Comparison of ENCODE assay signal across 1 cellular context in genomic region chr2:173965372-173966025, GRCh38.
TF ChIP-seq lines count a peak whose summit lies in the region.

SP3 (minus strand) TSS chr2:173965373; CDS start chr2:173965171, 202 bp downstream.

TF ChIP-seq in H1, 55 proteins besides CTCF, POLR2A, EP300 and RAD21:
- TF ChIP-seq CBX5 (IDR thresholded peaks at IDR 0.05; ENCODE audit: low read depth, low read length) = no peak
- no peak for TF ChIP-seq RFX5 (IDR thresholded peaks at IDR 0.05; ENCODE audit: borderline replicate concordance, low read depth, low read length)
- TF ChIP-seq ZNF274 (IDR thresholded peaks at IDR 0.05; ENCODE audit: borderline replicate concordance, extremely low read depth, low read length) = no peak
- TF ChIP-seq GTF2F1 (IDR thresholded peaks at IDR 0.05; ENCODE audit: borderline replicate concordance, low read depth, low read length) = no peak
- TF ChIP-seq SRF (IDR thresholded peaks at IDR 0.05; ENCODE audit: low read depth, low read length) = no peak
- no peak for TF ChIP-seq BACH1 (IDR thresholded peaks at IDR 0.05; ENCODE audit: low read length)
- peak; percentile 95 for TF ChIP-seq SP1 (IDR thresholded peaks at IDR 0.05; ENCODE audit: low read depth, low read length)
- TF ChIP-seq ASH2L (IDR thresholded peaks at IDR 0.05; ENCODE audit: low read length) = peak; percentile 98
- TF ChIP-seq CTBP2 (IDR thresholded peaks at IDR 0.05; ENCODE audit: borderline replicate concordance, insufficient read depth, insufficient read length, low read length) = peak; percentile 43
- no peak for TF ChIP-seq HDAC6 (IDR thresholded peaks at IDR 0.05; ENCODE audit: low read depth, low read length)
- no peak for TF ChIP-seq MAX (IDR thresholded peaks at IDR 0.05)
- no peak for TF ChIP-seq JUND (IDR thresholded peaks at IDR 0.05; ENCODE audit: low read length)
- peak; percentile 45 for TF ChIP-seq TAF1 (IDR thresholded peaks at IDR 0.05; ENCODE audit: low read depth, low read length)
- peak; percentile 86 for TF ChIP-seq CHD2 (IDR thresholded peaks at IDR 0.05; ENCODE audit: low read length)
- no peak for TF ChIP-seq NANOG (IDR thresholded peaks at IDR 0.05; ENCODE audit: insufficient read depth, low read depth, low read length, poor library complexity, severe bottlenecking)
- no peak for TF ChIP-seq SIN3A (conservative IDR thresholded peaks at IDR 0.05 in 1 of 2, IDR thresholded peaks at IDR 0.05 in 1 of 2; ENCODE audit: low read depth in 1 of 2, low read length in 2 of 2)
- TF ChIP-seq SIRT6 (IDR thresholded peaks at IDR 0.05; ENCODE audit: low read length) = no peak
- TF ChIP-seq PHF8 (conservative IDR thresholded peaks at IDR 0.05; ENCODE audit: low read depth, low read length) = peak; percentile 45; the same call in 1 of the 2 replicates
- TF ChIP-seq BCL11A (IDR thresholded peaks at IDR 0.05; ENCODE audit: low read depth in 2 of 2, low read length in 2 of 2) = no peak
- TF ChIP-seq SUZ12 (IDR thresholded peaks at IDR 0.05; ENCODE audit: low read length) = no peak
- no peak for TF ChIP-seq EGR1 (IDR thresholded peaks at IDR 0.05; ENCODE audit: borderline replicate concordance, low read depth, low read length)
- TF ChIP-seq POLR2AphosphoS5 (IDR thresholded peaks at IDR 0.05; ENCODE audit: low read depth, low read length) = no peak; the same call in 1 of the 2 replicates
- no peak for TF ChIP-seq TAF7 (optimal IDR thresholded peaks at IDR 0.05; ENCODE audit: borderline replicate concordance, low read depth, low read length)
- peak; percentile 36 for TF ChIP-seq KDM4A (IDR thresholded peaks at IDR 0.05; ENCODE audit: low read depth, low read length, severe bottlenecking)
- TF ChIP-seq SP2 (IDR thresholded peaks at IDR 0.05; ENCODE audit: low read length) = peak; percentile 80
- TF ChIP-seq RBBP5 (IDR thresholded peaks at IDR 0.05; ENCODE audit: borderline replicate concordance, low read depth, low read length) = peak; percentile 78; the same call in 1 of the 2 replicates
- TF ChIP-seq GABPA (IDR thresholded peaks at IDR 0.05; ENCODE audit: borderline replicate concordance, insufficient read depth, low read length) = peak; percentile 87; the same call in 1 of the 2 replicates
- no peak for TF ChIP-seq KDM1A (IDR thresholded peaks at IDR 0.05; ENCODE audit: borderline replicate concordance, low read length)
- no peak for TF ChIP-seq USF2 (IDR thresholded peaks at IDR 0.05; ENCODE audit: low read length)
- peak; percentile 53; the same call in 1 of the 2 replicates for TF ChIP-seq TBP (IDR thresholded peaks at IDR 0.05; ENCODE audit: low read depth, low read length)
- no peak for TF ChIP-seq FOSL1 (IDR thresholded peaks at IDR 0.05; ENCODE audit: insufficient read depth, low read depth, low read length)
- no peak for TF ChIP-seq CEBPB (IDR thresholded peaks at IDR 0.05; ENCODE audit: low read depth, low read length)
- peak; percentile 46; the same call in 1 of the 2 replicates for TF ChIP-seq CREB1 (IDR thresholded peaks at IDR 0.05)
